21 cellular contexts compared by ENCODE assay signal in the genomic region with DNA sequence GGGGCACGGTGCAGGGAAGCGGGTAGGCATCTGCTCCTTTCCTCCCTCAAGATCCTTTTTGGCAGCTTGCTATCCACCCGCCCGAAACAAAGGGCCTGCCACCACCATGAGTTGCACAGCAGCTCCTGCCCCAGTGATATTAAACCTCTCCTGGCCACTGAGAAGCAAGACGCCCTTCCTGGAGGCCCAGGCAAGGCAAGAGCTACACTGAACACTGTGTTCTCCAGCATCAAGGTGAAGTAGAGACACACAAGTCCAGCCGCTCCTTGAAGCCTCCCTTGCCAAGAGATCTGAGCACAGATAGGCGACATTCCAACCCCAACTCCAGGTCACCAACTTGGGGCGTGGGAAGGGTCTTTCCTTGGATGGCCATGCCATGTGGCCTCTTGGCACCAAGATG.
A peak's percentile ranks its signal among the peaks of the same experiment; 100 is the strongest.
DNase-seq lines count a peak whose midpoint lies in the region; ATAC-seq, FAIRE-seq and TF ChIP-seq lines count a peak whose summit lies in the region.
"Had no signal": no experiment of that assay in that cellular context is flagged by ENCODE, and none has a peak within 500 bp of the region (broad histone marks: within the 10 kb centered on the region; RNA-seq: fewer than 3 reads in every experiment).

No MANE protein-coding gene starts in this region.

- no peak overlapping the region; the same call in 1 of the 2 replicates for H3K4me3 Mint-ChIP-seq in HFFc6
- H3K4me3 Mint-ChIP-seq: B cell; CD4-positive, alpha-beta memory T cell; IgD-negative memory B cell had no signal

- TF ChIP-seq CTCF in HFFc6 (IDR thresholded peaks at IDR 0.05) (no peak), ascending aorta (IDR thresholded peaks at IDR 0.05) (no peak), lower lobe of right lung (IDR thresholded peaks at IDR 0.05) (no peak)

- H3K9ac ChIP-seq in stomach smooth muscle (ENCODE audit: low read length in 2 of 2): peak overlapping the region; percentile 14 to 21

- H3K27ac ChIP-seq in ascending aorta (peak overlapping the region; percentile 4 to 44), lower lobe of right lung (no peak overlapping the region), stomach smooth muscle (ENCODE audit: low read length) (peak overlapping the region; percentile 86)

- ATAC-seq in lower lobe of right lung: no peak
- ATAC-seq in HG02840 (IDR thresholded peaks at IDR 0.05; ENCODE audit: low FRiP score, unreplicated experiment): no peak

- H3K27me3 Mint-ChIP-seq in HFFc6 (ENCODE audit: insufficient read depth): peaks cover 30% of the 10 kb centered on the region
- H3K27me3 Mint-ChIP-seq: CD4-positive, alpha-beta memory T cell had no signal

- H3K4me1 ChIP-seq in ascending aorta: peaks cover under 1 to 31% of the 10 kb centered on the region in 2 donors
- peaks cover 6% of the 10 kb centered on the region for H3K4me1 ChIP-seq in lower lobe of right lung
- peaks cover 72% of the 10 kb centered on the region for H3K4me1 ChIP-seq in stomach smooth muscle (ENCODE audit: control insufficient read depth, insufficient read depth, low read length)

- H3K9me3 ChIP-seq in ascending aorta: no peaks in the 10 kb centered on the region
- H3K9me3 ChIP-seq in lower lobe of right lung: no peaks in the 10 kb centered on the region
- H3K9me3 ChIP-seq in stomach smooth muscle (ENCODE audit: control insufficient read depth in 2 of 2, low read length in 2 of 2): no peaks in the 10 kb centered on the region
- H3K9me3 ChIP-seq: Peyer's patch had no signal

- no peaks in the 10 kb centered on the region for H3K9me3 Mint-ChIP-seq in HFFc6
- H3K9me3 Mint-ChIP-seq: CD4-positive, alpha-beta memory T cell had no signal

- peaks cover 65 to 86% of the 10 kb centered on the region in 2 donors for H3K36me3 ChIP-seq in ascending aorta
- peaks cover 61% of the 10 kb centered on the region for H3K36me3 ChIP-seq in lower lobe of right lung
- peaks cover 59 to 64% of the 10 kb centered on the region in 2 donors for H3K36me3 ChIP-seq in stomach smooth muscle (ENCODE audit: control insufficient read depth in 2 of 2, insufficient read depth in 2 of 2, low read length in 2 of 2)

- peak overlapping the region; percentile 61 for H3K27ac Mint-ChIP-seq in HFFc6
- H3K27ac Mint-ChIP-seq: B cell, IgD-negative memory B cell had no signal

- DNase-seq in HFFc6 (no peak), ascending aorta (ENCODE audit: low spot score in 2 of 2) (no peak), lower lobe of right lung (peak; percentile 28), posterior vena cava (ENCODE audit: low spot score) (no peak), kidney tubule cell (ENCODE audit: low spot score) (no peak), RCC 7860 (ENCODE audit: low spot score) (no peak)
- DNase-seq: CD4-positive, alpha-beta memory T cell; DND-41; GDM1; GOT3; NCI-H1417; NCI-H2029 treated with DMSO at 0.1 percent for 48 hours; NCI-H510A; NCI-H82; Peyer's patch; SHP77 treated with DMSO at 0.1 percent for 48 hours had no signal

- H3K4me1 Mint-ChIP-seq in HFFc6 (ENCODE audit: low read depth): peaks cover 24% of the 10 kb centered on the region

- peaks cover 64% of the 10 kb centered on the region for H3K36me3 Mint-ChIP-seq in HFFc6 (ENCODE audit: low read depth)
- H3K36me3 Mint-ChIP-seq: IgD-negative memory B cell had no signal

- FAIRE-seq in RCC 7860 (lab: Jason Lieb, UNC): no peak
- FAIRE-seq: GM12892 had no signal

- H3K4me3 ChIP-seq in ascending aorta: no peak overlapping the region
- no peak overlapping the region for H3K4me3 ChIP-seq in lower lobe of right lung
- no peak overlapping the region for H3K4me3 ChIP-seq in stomach smooth muscle (ENCODE audit: low read length in 2 of 2)
- H3K4me3 ChIP-seq: Peyer's patch had no signal

- H3K27me3 ChIP-seq in ascending aorta (no peaks in the 10 kb centered on the region), lower lobe of right lung (ENCODE audit: low read depth) (no peaks in the 10 kb centered on the region), stomach smooth muscle (ENCODE audit: control insufficient read depth in 1 of 2, insufficient read depth in 2 of 2, low read length in 2 of 2) (no peaks in the 10 kb centered on the region)
- H3K27me3 ChIP-seq: Peyer's patch had no signal

- intact Hi-C loops in ascending aorta (cut with DNase I) (no loop called here), lower lobe of right lung (cut with DNase I) (no loop called here), posterior vena cava (cut with DNase I) (no loop called here)
